ENCODE assay signal across 1 cellular context in genomic region chr6:113076817-113077216, GRCh38.
A peak's percentile ranks its signal among the peaks of the same experiment; 100 is the strongest.
TF ChIP-seq lines count a peak whose summit lies in the region.

No MANE protein-coding gene starts in this region.

TF ChIP-seq in K562, 482 proteins besides CTCF, POLR2A, EP300 and RAD21 (continued from another document):
- no peak for TF ChIP-seq ZBTB49 (CRISPR knock-in tag; IDR thresholded peaks at IDR 0.05; ENCODE audit: borderline replicate concordance)
- peak; percentile 81 for TF ChIP-seq ZNF316 (IDR thresholded peaks at IDR 0.05)
- TF ChIP-seq KAT2B (IDR thresholded peaks at IDR 0.05; ENCODE audit: low read depth, low read length) = no peak
- TF ChIP-seq ARID4B (CRISPR knock-in tag; IDR thresholded peaks at IDR 0.05) = no peak
- peak; percentile 41 for TF ChIP-seq MAFF (IDR thresholded peaks at IDR 0.05; ENCODE audit: low read length)
- TF ChIP-seq MAFG (tag; conservative IDR thresholded peaks at IDR 0.05) = peak; percentile 65
- TF ChIP-seq KDM5B (IDR thresholded peaks at IDR 0.05; ENCODE audit: insufficient replicate concordance, low read depth, low read length) = no peak
- TF ChIP-seq ZNF707 (CRISPR knock-in tag; conservative IDR thresholded peaks at IDR 0.05) = no peak
